In the genomic region with DNA sequence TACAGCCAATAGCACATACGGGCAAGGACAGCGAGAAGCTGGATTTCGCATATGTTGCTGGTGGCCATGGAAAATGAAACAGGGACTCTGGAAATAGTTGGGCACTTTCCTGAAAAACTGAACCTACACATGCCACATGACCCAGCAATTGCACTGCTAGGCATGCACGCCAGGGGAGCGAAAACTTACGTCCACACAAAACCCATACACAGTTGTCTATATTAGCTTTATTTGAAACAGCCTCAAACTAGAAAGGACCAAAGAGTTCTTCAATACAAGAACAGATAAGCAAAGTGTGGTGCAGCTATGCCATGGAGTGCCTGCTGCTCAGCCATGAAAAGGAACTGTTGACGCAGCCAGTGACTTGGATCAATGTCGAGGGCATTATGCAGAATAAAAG, we compare ENCODE assay signal across 38 cellular contexts. TPM values are rescaled to one million over a fixed set of nuclear protein-coding genes. Genes with fewer than 3 reads are reported as not detected.
"Had no signal": no experiment of that assay in that cellular context is flagged by ENCODE, and none has a peak within 500 bp of the region (broad histone marks: within the 10 kb centered on the region; RNA-seq: fewer than 3 reads in every experiment).

No MANE protein-coding gene starts in this region.

- H3K27ac ChIP-seq: adrenal gland, body of pancreas, brain microvascular endothelial cell, breast epithelium, VCaP had no signal

- H3K36me3 ChIP-seq: adrenal gland, brain microvascular endothelial cell, breast epithelium had no signal

- H3K27me3 ChIP-seq: body of pancreas, brain microvascular endothelial cell had no signal

- ATAC-seq: activated CD8-positive, alpha-beta T cell treated with anti-CD3 and anti-CD28 coated beads for 36 hours; activated naive CD4-positive, alpha-beta T cell treated with anti-CD3 and anti-CD28 coated beads, Interleukin-2, amount 50 U/mL, for 72 hours; activated T-cell treated with anti-CD3 and anti-CD28 coated beads, Interleukin-2, amount 50 U/mL, for 4 hours; activated T-cell treated with anti-CD3 and anti-CD28 coated beads, Interleukin-2, amount 50 U/mL, for 72 hours; activated T-helper 17 cell treated with anti-CD3 and anti-CD28 coated beads, Interleukin-2, amount 50 U/mL, for 72 hours; body of pancreas had no signal

- H3K4me1 Mint-ChIP-seq: activated B cell treated with CpG ODN at 0.5 μM for 24 hours; activated CD4-positive, alpha-beta T cell treated with anti-CD3 and anti-CD28 coated beads, Interleukin-2, amount 10 ng/mL, durations not matched to agents 24 days and 14 days; activated naive CD8-positive, alpha-beta T cell treated with anti-CD3 and anti-CD28 coated beads for 36 hours; activated T-helper 17 cell treated with anti-CD3 and anti-CD28 coated beads, Interleukin-2, amount 50 U/mL, for 72 hours had no signal

- H3K4me1 ChIP-seq: adrenal gland, body of pancreas, breast epithelium had no signal

- H3K4me3 Mint-ChIP-seq: activated B cell treated with CpG ODN at 0.5 μM for 24 hours; activated CD4-positive, alpha-beta memory T cell treated with anti-CD3 and anti-CD28 coated beads for 36 hours; activated CD4-positive, alpha-beta T cell treated with anti-CD3 and anti-CD28 coated beads, Interleukin-2, amount 10 ng/mL, durations not matched to agents 24 days and 14 days; activated CD8-positive, alpha-beta T cell treated with anti-CD3 and anti-CD28 coated beads for 36 hours; activated naive CD4-positive, alpha-beta T cell treated with anti-CD3 and anti-CD28 coated beads for 36 hours; activated naive CD8-positive, alpha-beta T cell treated with anti-CD3 and anti-CD28 coated beads for 36 hours; activated T-cell treated with anti-CD3 and anti-CD28 coated beads, Interleukin-2, amount 50 U/mL, for 4 hours; activated T-cell treated with anti-CD3 and anti-CD28 coated beads, Interleukin-2, amount 50 U/mL, for 72 hours; activated T-helper 1 cell treated with anti-CD3 and anti-CD28 coated beads, Interleukin-12 subunit alpha, Interleukin-12 subunit beta, Interleukin-2, Interleukin-4 antibody, amounts not matched to agents 30 ng/mL and 10 ng/mL and 1 ng/mL, durations not matched to agents 14 hours and 24 hours and 36 hours; activated T-helper 17 cell treated with anti-CD3 and anti-CD28 coated beads, Interleukin-2, amount 50 U/mL, for 72 hours; T-helper 1 cell treated with Interleukin-12 subunit alpha and Interleukin-12 subunit beta and Interleukin-4 antibody, amounts not matched to agents 30 μg/mL and 1 μg/mL, for 36 hours; T-helper 2 cell treated with Interferon-gamma antibody and Interleukin-4, amounts not matched to agents 5 μg/mL and 100 μg/mL, for 36 hours had no signal

- H3K9me3 Mint-ChIP-seq: activated CD4-positive, alpha-beta T cell treated with anti-CD3 and anti-CD28 coated beads, Interleukin-2, amount 10 ng/mL, durations not matched to agents 24 days and 14 days; T-helper 2 cell treated with Interferon-gamma antibody and Interleukin-4, amounts not matched to agents 5 μg/mL and 100 μg/mL, for 36 hours had no signal

- H3K36me3 Mint-ChIP-seq: activated naive CD8-positive, alpha-beta T cell treated with anti-CD3 and anti-CD28 coated beads for 36 hours had no signal

- H3K27me3 Mint-ChIP-seq: activated B cell treated with CpG ODN at 0.5 μM for 24 hours; activated CD4-positive, alpha-beta T cell treated with anti-CD3 and anti-CD28 coated beads, Interleukin-2, amount 10 ng/mL, durations not matched to agents 24 days and 14 days had no signal

- H3K4me3 ChIP-seq: adrenal gland, body of pancreas, breast epithelium had no signal

- H3K27ac Mint-ChIP-seq: activated B cell treated with CpG ODN at 0.5 μM for 24 hours; activated CD4-positive, alpha-beta memory T cell treated with anti-CD3 and anti-CD28 coated beads for 36 hours; activated CD4-positive, alpha-beta T cell treated with anti-CD3 and anti-CD28 coated beads, Interleukin-2, amount 10 ng/mL, durations not matched to agents 24 days and 14 days; activated CD8-positive, alpha-beta T cell treated with anti-CD3 and anti-CD28 coated beads for 36 hours; activated naive CD4-positive, alpha-beta T cell treated with anti-CD3 and anti-CD28 coated beads for 36 hours; activated naive CD4-positive, alpha-beta T cell treated with anti-CD3 and anti-CD28 coated beads, Interleukin-2, amount 50 U/mL, for 72 hours; activated naive CD8-positive, alpha-beta T cell treated with anti-CD3 and anti-CD28 coated beads for 36 hours; activated T-cell treated with anti-CD3 and anti-CD28 coated beads, Interleukin-2, amount 50 U/mL, for 72 hours; activated T-helper 1 cell treated with anti-CD3 and anti-CD28 coated beads, Interleukin-12 subunit alpha, Interleukin-12 subunit beta, Interleukin-2, Interleukin-4 antibody, amounts not matched to agents 30 ng/mL and 10 ng/mL and 1 ng/mL, durations not matched to agents 14 hours and 24 hours and 36 hours; activated T-helper 17 cell treated with anti-CD3 and anti-CD28 coated beads, Interleukin-2, amount 50 U/mL, for 72 hours; T-helper 1 cell treated with Interleukin-12 subunit alpha and Interleukin-12 subunit beta and Interleukin-4 antibody, amounts not matched to agents 30 μg/mL and 1 μg/mL, for 36 hours; T-helper 2 cell treated with Interferon-gamma antibody and Interleukin-4, amounts not matched to agents 5 μg/mL and 100 μg/mL, for 36 hours had no signal

- H3K9me3 ChIP-seq: adrenal gland had no signal

- DNase-seq: activated B cell treated with CpG ODN at 0.5 μM for 24 hours; activated CD4-positive, alpha-beta memory T cell treated with anti-CD3 and anti-CD28 coated beads for 36 hours; activated CD4-positive, alpha-beta T cell treated with anti-CD3 and anti-CD28 coated beads for 4 hours; activated CD4-positive, alpha-beta T cell treated with anti-CD3 and anti-CD28 coated beads, Interleukin-2, amount 10 ng/mL, durations not matched to agents 24 days and 14 days; activated CD4-positive, alpha-beta T cell treated with anti-CD3 and anti-CD28 coated beads, Interleukin-2, amount 50 U/mL, for 1 hour; activated CD4-positive, alpha-beta T cell treated with anti-CD3 and anti-CD28 coated beads, Interleukin-2, amount 50 U/mL, for 4 hours; activated CD4-positive, CD25-positive, alpha-beta regulatory T cell treated with anti-CD3 and anti-CD28 coated beads, Interleukin-2, amount 50 U/mL, for 72 hours; activated CD8-positive, alpha-beta memory T cell treated with anti-CD3 and anti-CD28 coated beads, Interleukin-2, amount 50 U/mL, for 4 hours; activated CD8-positive, alpha-beta T cell treated with anti-CD3 and anti-CD28 coated beads for 36 hours; activated effector memory CD4-positive, alpha-beta T cell treated with anti-CD3 and anti-CD28 coated beads, Interleukin-2, amount 50 U/mL, for 16 hours; activated gamma-delta T cell treated with Interleukin-2 at 50 U/mL for 16 hours; activated naive CD4-positive, alpha-beta T cell; activated naive CD4-positive, alpha-beta T cell treated with anti-CD3 and anti-CD28 coated beads for 36 hours; activated naive CD4-positive, alpha-beta T cell treated with anti-CD3 and anti-CD28 coated beads, Interleukin-2, amount 50 U/mL, for 16 hours; activated naive CD8-positive, alpha-beta T cell treated with anti-CD3 and anti-CD28 coated beads for 36 hours; activated T-cell treated with anti-CD3 and anti-CD28 coated beads for 4 hours; activated T-cell treated with anti-CD3 and anti-CD28 coated beads, Interleukin-2, amount 50 U/mL, for 1 hour; activated T-cell treated with anti-CD3 and anti-CD28 coated beads, Interleukin-2, amount 50 U/mL, for 4 hours; activated T-cell treated with anti-CD3 and anti-CD28 coated beads, Interleukin-2, amount 50 U/mL, for 72 hours; adrenal gland; amniotic stem cell; aorta; body of pancreas; brain microvascular endothelial cell; central memory CD4-positive, alpha-beta T cell; T-helper 1 cell; T-helper 2 cell; T-helper 9 cell had no signal

RNA-seq across cellular contexts. Expression of gene SPACA7, which starts 7.3 kb away (rescaled TPM):
- total RNA-seq: activated B cell treated with CpG ODN at 0.5 μM for 24 hours; activated CD4-positive, alpha-beta memory T cell treated with anti-CD3 and anti-CD28 coated beads for 36 hours; activated CD4-positive, alpha-beta T cell treated with anti-CD3 and anti-CD28 coated beads, Interleukin-2, amount 10 ng/mL, durations not matched to agents 24 days and 14 days; activated CD8-positive, alpha-beta memory T cell treated with anti-CD3 and anti-CD28 coated beads for 36 hours; activated CD8-positive, alpha-beta T cell treated with anti-CD3 and anti-CD28 coated beads for 36 hours; activated naive CD4-positive, alpha-beta T cell treated with anti-CD3 and anti-CD28 coated beads for 36 hours; activated naive CD4-positive, alpha-beta T cell treated with anti-CD3 and anti-CD28 coated beads, Interleukin-2, amount 50 U/mL, for 72 hours; activated naive CD8-positive, alpha-beta T cell treated with anti-CD3 and anti-CD28 coated beads for 36 hours; activated T-cell treated with anti-CD3 and anti-CD28 coated beads, Interleukin-2, amount 50 U/mL, for 4 hours; activated T-cell treated with anti-CD3 and anti-CD28 coated beads, Interleukin-2, amount 50 U/mL, for 72 hours; activated T-helper 1 cell treated with anti-CD3 and anti-CD28 coated beads, Interleukin-12 subunit alpha, Interleukin-12 subunit beta, Interleukin-2, Interleukin-4 antibody, amounts not matched to agents 30 ng/mL and 10 ng/mL and 1 ng/mL, durations not matched to agents 14 hours and 24 hours and 36 hours; activated T-helper 17 cell treated with anti-CD3 and anti-CD28 coated beads, Interleukin-2, amount 50 U/mL, for 72 hours; adrenal gland; astrocyte; body of pancreas; breast epithelium; cardiac septum had no signal
- polyA plus RNA-seq: adrenal gland, aorta had no signal
